ENCODE assay signal across 21 cellular contexts in the genomic region with DNA sequence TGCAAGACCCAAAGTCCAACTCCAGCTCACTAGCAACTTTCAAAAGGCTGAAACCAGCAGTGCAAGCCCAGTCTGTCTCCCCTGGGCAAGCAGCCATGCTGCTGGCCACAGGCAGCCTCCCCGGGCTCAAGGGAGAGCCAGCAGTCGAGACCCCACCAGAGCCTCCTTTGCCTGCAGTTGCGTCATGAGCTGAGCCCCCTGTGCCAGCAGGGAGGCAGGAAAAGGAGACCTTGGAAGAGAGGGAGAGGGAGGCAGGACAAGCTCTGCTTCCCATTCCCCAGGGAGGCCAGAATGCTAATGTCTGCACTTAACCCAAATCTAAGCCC.
"Had no signal": no experiment of that assay in that cellular context is flagged by ENCODE, and none has a peak within 500 bp of the region (broad histone marks: within the 10 kb centered on the region; RNA-seq: fewer than 3 reads in every experiment).

No MANE protein-coding gene starts in this region.

- H3K36me3 ChIP-seq: breast epithelium, MG63 had no signal

- ATAC-seq: activated CD8-positive, alpha-beta memory T cell treated with anti-CD3 and anti-CD28 coated beads, Interleukin-2, amount 10 ng/mL, durations not matched to agents 7 days and 5 days; T-helper 17 cell had no signal

- H3K27ac ChIP-seq: breast epithelium had no signal

- H3K27me3 ChIP-seq: breast epithelium, MG63 had no signal

- H3K9me3 ChIP-seq: breast epithelium, MG63 had no signal

- H3K4me3 ChIP-seq: breast epithelium, MG63 had no signal

- DNase-seq: activated B cell treated with CpG ODN at 0.5 μM for 24 hours; activated CD4-positive, alpha-beta T cell treated with anti-CD3 and anti-CD28 coated beads for 1 hour; activated CD4-positive, alpha-beta T cell treated with anti-CD3 and anti-CD28 coated beads, Interleukin-2, amount 10 ng/mL, durations not matched to agents 24 days and 14 days; activated CD4-positive, alpha-beta T cell treated with anti-CD3 and anti-CD28 coated beads, Interleukin-2, amount 50 U/mL, for 48 hours; activated CD8-positive, alpha-beta memory T cell treated with anti-CD3 and anti-CD28 coated beads, Interleukin-2, amount 10 ng/mL, durations not matched to agents 7 days and 5 days; activated effector memory CD4-positive, alpha-beta T cell treated with Interleukin-2 at 50 U/mL for 16 hours; activated naive CD4-positive, alpha-beta T cell; activated T-cell treated with anti-CD3 and anti-CD28 coated beads, Interleukin-2, amount 50 U/mL, for 24 hours; MG63; MV-4-11; NCI-H1092 treated with DMSO at 0.1 percent for 48 hours; NCI-H1417 treated with DMSO at 0.1 percent for 48 hours; NCI-H1694; NCI-H2029; NCI-H2107; NCI-H446; NCI-H524; SIG-M5; T-helper 17 cell; T-helper 9 cell had no signal

- H3K4me1 ChIP-seq: breast epithelium had no signal
